In genomic region chr1:75724472-75725022, GRCh38 we compare ENCODE assay signal across 1 cellular context.
TF ChIP-seq lines count a peak whose summit lies in the region.

Gene ACADM (plus strand): TSS chr1:75724709. CDS start chr1:75724788, 79 bp downstream.

TF ChIP-seq in HepG2, 621 proteins besides CTCF, POLR2A, EP300 and RAD21 (continued from another document and continues in another):
- TF ChIP-seq, protein P1, sequence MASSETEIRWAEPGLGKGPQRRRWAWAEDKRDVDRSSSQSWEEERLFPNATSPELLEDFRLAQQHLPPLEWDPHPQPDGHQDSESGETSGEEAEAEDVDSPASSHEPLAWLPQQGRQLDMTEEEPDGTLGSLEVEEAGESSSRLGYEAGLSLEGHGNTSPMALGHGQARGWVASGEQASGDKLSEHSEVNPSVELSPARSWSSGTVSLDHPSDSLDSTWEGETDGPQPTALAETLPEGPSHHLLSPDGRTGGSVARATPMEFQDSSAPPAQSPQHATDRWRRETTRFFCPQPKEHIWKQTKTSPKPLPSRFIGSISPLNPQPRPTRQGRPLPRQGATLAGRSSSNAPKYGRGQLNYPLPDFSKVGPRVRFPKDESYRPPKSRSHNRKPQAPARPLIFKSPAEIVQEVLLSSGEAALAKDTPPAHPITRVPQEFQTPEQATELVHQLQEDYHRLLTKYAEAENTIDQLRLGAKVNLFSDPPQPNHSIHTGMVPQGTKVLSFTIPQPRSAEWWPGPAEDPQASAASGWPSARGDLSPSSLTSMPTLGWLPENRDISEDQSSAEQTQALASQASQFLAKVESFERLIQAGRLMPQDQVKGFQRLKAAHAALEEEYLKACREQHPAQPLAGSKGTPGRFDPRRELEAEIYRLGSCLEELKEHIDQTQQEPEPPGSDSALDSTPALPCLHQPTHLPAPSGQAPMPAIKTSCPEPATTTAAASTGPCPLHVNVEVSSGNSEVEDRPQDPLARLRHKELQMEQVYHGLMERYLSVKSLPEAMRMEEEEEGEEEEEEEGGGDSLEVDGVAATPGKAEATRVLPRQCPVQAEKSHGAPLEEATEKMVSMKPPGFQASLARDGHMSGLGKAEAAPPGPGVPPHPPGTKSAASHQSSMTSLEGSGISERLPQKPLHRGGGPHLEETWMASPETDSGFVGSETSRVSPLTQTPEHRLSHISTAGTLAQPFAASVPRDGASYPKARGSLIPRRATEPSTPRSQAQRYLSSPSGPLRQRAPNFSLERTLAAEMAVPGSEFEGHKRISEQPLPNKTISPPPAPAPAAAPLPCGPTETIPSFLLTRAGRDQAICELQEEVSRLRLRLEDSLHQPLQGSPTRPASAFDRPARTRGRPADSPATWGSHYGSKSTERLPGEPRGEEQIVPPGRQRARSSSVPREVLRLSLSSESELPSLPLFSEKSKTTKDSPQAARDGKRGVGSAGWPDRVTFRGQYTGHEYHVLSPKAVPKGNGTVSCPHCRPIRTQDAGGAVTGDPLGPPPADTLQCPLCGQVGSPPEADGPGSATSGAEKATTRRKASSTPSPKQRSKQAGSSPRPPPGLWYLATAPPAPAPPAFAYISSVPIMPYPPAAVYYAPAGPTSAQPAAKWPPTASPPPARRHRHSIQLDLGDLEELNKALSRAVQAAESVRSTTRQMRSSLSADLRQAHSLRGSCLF (CRISPR knock-in tag; IDR thresholded peaks at IDR 0.05; ENCODE audit: borderline replicate concordance): peak; percentile 51; the same call in 1 of the 2 replicates
- no peak for TF ChIP-seq SNAPC5 (CRISPR knock-in tag; IDR thresholded peaks at IDR 0.05; ENCODE audit: borderline replicate concordance)
- peak; percentile 55 for TF ChIP-seq XRCC5 (optimal IDR thresholded peaks at IDR 0.05; ENCODE audit: low read length)
- TF ChIP-seq FOXP1 (IDR thresholded peaks at IDR 0.05): no peak
- TF ChIP-seq FOXP1 (CRISPR knock-in tag; IDR thresholded peaks at IDR 0.05): no peak; the same call in 1 of the 2 replicates
- peak; percentile 86 for TF ChIP-seq RARA (CRISPR knock-in tag; IDR thresholded peaks at IDR 0.05)
- TF ChIP-seq ZNF737 (CRISPR knock-in tag; IDR thresholded peaks at IDR 0.05; ENCODE audit: borderline replicate concordance): 0 out of 2 replicates have a peak, but pooled peaks have one; percentile 61
- peak; percentile 85 for TF ChIP-seq KDM2A (CRISPR knock-in tag; IDR thresholded peaks at IDR 0.05; ENCODE audit: borderline replicate concordance, low read depth)
- peak; percentile 36; the same call in 1 of the 2 replicates for TF ChIP-seq NFYB (CRISPR knock-in tag; IDR thresholded peaks at IDR 0.05)
- TF ChIP-seq ZZZ3 (CRISPR knock-in tag; IDR thresholded peaks at IDR 0.05; ENCODE audit: borderline replicate concordance): peak; percentile 63; the same call in 1 of the 2 replicates
- TF ChIP-seq, protein P2, sequence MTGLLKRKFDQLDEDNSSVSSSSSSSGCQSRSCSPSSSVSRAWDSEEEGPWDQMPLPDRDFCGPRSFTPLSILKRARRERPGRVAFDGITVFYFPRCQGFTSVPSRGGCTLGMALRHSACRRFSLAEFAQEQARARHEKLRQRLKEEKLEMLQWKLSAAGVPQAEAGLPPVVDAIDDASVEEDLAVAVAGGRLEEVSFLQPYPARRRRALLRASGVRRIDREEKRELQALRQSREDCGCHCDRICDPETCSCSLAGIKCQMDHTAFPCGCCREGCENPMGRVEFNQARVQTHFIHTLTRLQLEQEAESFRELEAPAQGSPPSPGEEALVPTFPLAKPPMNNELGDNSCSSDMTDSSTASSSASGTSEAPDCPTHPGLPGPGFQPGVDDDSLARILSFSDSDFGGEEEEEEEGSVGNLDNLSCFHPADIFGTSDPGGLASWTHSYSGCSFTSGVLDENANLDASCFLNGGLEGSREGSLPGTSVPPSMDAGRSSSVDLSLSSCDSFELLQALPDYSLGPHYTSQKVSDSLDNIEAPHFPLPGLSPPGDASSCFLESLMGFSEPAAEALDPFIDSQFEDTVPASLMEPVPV (CRISPR knock-in tag; IDR thresholded peaks at IDR 0.05): peak; percentile 84; the same call in 1 of the 2 replicates
- peak; percentile 50; the same call in 1 of the 2 replicates for TF ChIP-seq ATF2 (CRISPR knock-in tag; IDR thresholded peaks at IDR 0.05)
- peak; percentile 98 for TF ChIP-seq RBFOX2 (IDR thresholded peaks at IDR 0.05; ENCODE audit: low read depth, low read length)
- no peak for TF ChIP-seq ZNF777 (CRISPR knock-in tag; IDR thresholded peaks at IDR 0.05)
- TF ChIP-seq ZNF615 (CRISPR knock-in tag; IDR thresholded peaks at IDR 0.05; ENCODE audit: borderline replicate concordance): no peak
- TF ChIP-seq ELF4 (CRISPR knock-in tag; IDR thresholded peaks at IDR 0.05; ENCODE audit: borderline replicate concordance): no peak
- TF ChIP-seq GLI4 (CRISPR knock-in tag; IDR thresholded peaks at IDR 0.05; ENCODE audit: borderline replicate concordance): peak; percentile 51; the same call in 1 of the 2 replicates
- peak; percentile 83 for TF ChIP-seq AGO2 (optimal IDR thresholded peaks at IDR 0.05; ENCODE audit: low read depth, low read length)
- TF ChIP-seq FOXA3 (CRISPR knock-in tag; IDR thresholded peaks at IDR 0.05): peak; percentile 26; the same call in 1 of the 2 replicates
- no peak; the same call in 1 of the 2 replicates for TF ChIP-seq SAFB2 (CRISPR knock-in tag; IDR thresholded peaks at IDR 0.05; ENCODE audit: borderline replicate concordance, low read depth)
- peak; percentile 53; the same call in 1 of the 2 replicates for TF ChIP-seq GATAD2A (CRISPR knock-in tag; IDR thresholded peaks at IDR 0.05)
- no peak for TF ChIP-seq SRF (IDR thresholded peaks at IDR 0.05; ENCODE audit: low read depth, low read length)
- TF ChIP-seq RFXANK (CRISPR knock-in tag; IDR thresholded peaks at IDR 0.05): no peak
- TF ChIP-seq ZNF512B (CRISPR knock-in tag; IDR thresholded peaks at IDR 0.05; ENCODE audit: borderline replicate concordance): no peak
- TF ChIP-seq TP53 (CRISPR knock-in tag; conservative IDR thresholded peaks at IDR 0.05): 0 out of 2 replicates have a peak, but pooled peaks have one; percentile 37
- peak; percentile 84; the same call in 1 of the 2 replicates for TF ChIP-seq ZSCAN5A (CRISPR knock-in tag; IDR thresholded peaks at IDR 0.05; ENCODE audit: borderline replicate concordance)
- no peak for TF ChIP-seq HHEX (CRISPR knock-in tag; IDR thresholded peaks at IDR 0.05)
- no peak for TF ChIP-seq CBX5 (CRISPR knock-in tag; IDR thresholded peaks at IDR 0.05; ENCODE audit: borderline replicate concordance)
- TF ChIP-seq ZBTB38 (CRISPR knock-in tag; IDR thresholded peaks at IDR 0.05): peak; percentile 50; the same call in 1 of the 2 replicates
- peak; percentile 68 for TF ChIP-seq PHF21A (CRISPR knock-in tag; IDR thresholded peaks at IDR 0.05)
- TF ChIP-seq, protein P3, sequence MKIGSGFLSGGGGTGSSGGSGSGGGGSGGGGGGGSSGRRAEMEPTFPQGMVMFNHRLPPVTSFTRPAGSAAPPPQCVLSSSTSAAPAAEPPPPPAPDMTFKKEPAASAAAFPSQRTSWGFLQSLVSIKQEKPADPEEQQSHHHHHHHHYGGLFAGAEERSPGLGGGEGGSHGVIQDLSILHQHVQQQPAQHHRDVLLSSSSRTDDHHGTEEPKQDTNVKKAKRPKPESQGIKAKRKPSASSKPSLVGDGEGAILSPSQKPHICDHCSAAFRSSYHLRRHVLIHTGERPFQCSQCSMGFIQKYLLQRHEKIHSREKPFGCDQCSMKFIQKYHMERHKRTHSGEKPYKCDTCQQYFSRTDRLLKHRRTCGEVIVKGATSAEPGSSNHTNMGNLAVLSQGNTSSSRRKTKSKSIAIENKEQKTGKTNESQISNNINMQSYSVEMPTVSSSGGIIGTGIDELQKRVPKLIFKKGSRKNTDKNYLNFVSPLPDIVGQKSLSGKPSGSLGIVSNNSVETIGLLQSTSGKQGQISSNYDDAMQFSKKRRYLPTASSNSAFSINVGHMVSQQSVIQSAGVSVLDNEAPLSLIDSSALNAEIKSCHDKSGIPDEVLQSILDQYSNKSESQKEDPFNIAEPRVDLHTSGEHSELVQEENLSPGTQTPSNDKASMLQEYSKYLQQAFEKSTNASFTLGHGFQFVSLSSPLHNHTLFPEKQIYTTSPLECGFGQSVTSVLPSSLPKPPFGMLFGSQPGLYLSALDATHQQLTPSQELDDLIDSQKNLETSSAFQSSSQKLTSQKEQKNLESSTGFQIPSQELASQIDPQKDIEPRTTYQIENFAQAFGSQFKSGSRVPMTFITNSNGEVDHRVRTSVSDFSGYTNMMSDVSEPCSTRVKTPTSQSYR (CRISPR knock-in tag; IDR thresholded peaks at IDR 0.05; ENCODE audit: borderline replicate concordance): peak; percentile 45; the same call in 1 of the 2 replicates
- TF ChIP-seq SRSF1 (optimal IDR thresholded peaks at IDR 0.05; ENCODE audit: low read depth, low read length): peak; percentile 83
- TF ChIP-seq ONECUT2 (CRISPR knock-in tag; IDR thresholded peaks at IDR 0.05): no peak; the same call in 1 of the 2 replicates
- TF ChIP-seq ZNF605 (CRISPR knock-in tag; IDR thresholded peaks at IDR 0.05): 0 out of 2 replicates have a peak, but pooled peaks have one; percentile 63
- TF ChIP-seq KLF15 (CRISPR knock-in tag; IDR thresholded peaks at IDR 0.05; ENCODE audit: borderline replicate concordance): no peak; the same call in 1 of the 2 replicates
- TF ChIP-seq, protein P4, sequence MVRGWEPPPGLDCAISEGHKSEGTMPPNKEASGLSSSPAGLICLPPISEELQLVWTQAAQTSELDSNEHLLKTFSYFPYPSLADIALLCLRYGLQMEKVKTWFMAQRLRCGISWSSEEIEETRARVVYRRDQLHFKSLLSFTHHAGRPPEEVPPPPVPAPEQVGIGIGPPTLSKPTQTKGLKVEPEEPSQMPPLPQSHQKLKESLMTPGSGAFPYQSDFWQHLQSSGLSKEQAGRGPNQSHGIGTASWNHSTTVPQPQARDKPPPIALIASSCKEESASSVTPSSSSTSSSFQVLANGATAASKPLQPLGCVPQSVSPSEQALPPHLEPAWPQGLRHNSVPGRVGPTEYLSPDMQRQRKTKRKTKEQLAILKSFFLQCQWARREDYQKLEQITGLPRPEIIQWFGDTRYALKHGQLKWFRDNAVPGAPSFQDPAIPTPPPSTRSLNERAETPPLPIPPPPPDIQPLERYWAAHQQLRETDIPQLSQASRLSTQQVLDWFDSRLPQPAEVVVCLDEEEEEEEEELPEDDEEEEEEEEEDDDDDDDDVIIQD (CRISPR knock-in tag; IDR thresholded peaks at IDR 0.05; ENCODE audit: low read depth): peak; percentile 57; the same call in 1 of the 2 replicates
- peak; percentile 78 for TF ChIP-seq BCL6 (CRISPR knock-in tag; IDR thresholded peaks at IDR 0.05)
- TF ChIP-seq ZNF564 (CRISPR knock-in tag; IDR thresholded peaks at IDR 0.05): no peak
- no peak for TF ChIP-seq PRPF4 (IDR thresholded peaks at IDR 0.05; ENCODE audit: low read depth, low read length, poor library complexity, severe bottlenecking)
- TF ChIP-seq POLR2G (IDR thresholded peaks at IDR 0.05; ENCODE audit: low read depth, low read length): peak; percentile 96
- TF ChIP-seq TBX2 (CRISPR knock-in tag; IDR thresholded peaks at IDR 0.05; ENCODE audit: borderline replicate concordance): peak; percentile 89
- TF ChIP-seq NFATC3 (CRISPR knock-in tag; IDR thresholded peaks at IDR 0.05): no peak
- TF ChIP-seq ZNF772 (CRISPR knock-in tag; IDR thresholded peaks at IDR 0.05): peak; percentile 90
- TF ChIP-seq GATA4 (IDR thresholded peaks at IDR 0.05; ENCODE audit: borderline replicate concordance, low read depth): peak; percentile 36; the same call in 1 of the 2 replicates
- peak; percentile 29; the same call in 1 of the 2 replicates for TF ChIP-seq SRY (CRISPR knock-in tag; IDR thresholded peaks at IDR 0.05)
- peak; percentile 23; the same call in 1 of the 2 replicates for TF ChIP-seq ZNF619 (CRISPR knock-in tag; IDR thresholded peaks at IDR 0.05)
- no peak for TF ChIP-seq NR3C1 (CRISPR knock-in tag; IDR thresholded peaks at IDR 0.05)
- TF ChIP-seq ZNF256 (CRISPR knock-in tag; conservative IDR thresholded peaks at IDR 0.05): 0 out of 2 replicates have a peak, but pooled peaks have one; percentile 46
- no peak for TF ChIP-seq PHF5A (CRISPR knock-in tag; IDR thresholded peaks at IDR 0.05; ENCODE audit: low read depth, unreplicated experiment)
